In genomic region chr2:126436411-126436810, GRCh38 we compare ENCODE assay signal across 25 cellular contexts.
"Had no signal": no experiment of that assay in that cellular context is flagged by ENCODE, and none has a peak within 500 bp of the region (broad histone marks: within the 10 kb centered on the region; RNA-seq: fewer than 3 reads in every experiment).

No MANE protein-coding gene starts in this region.

- H3K4me3 Mint-ChIP-seq: activated B cell treated with CpG ODN at 0.5 μM for 24 hours; activated CD8-positive, alpha-beta T cell treated with anti-CD3 and anti-CD28 coated beads for 36 hours; activated naive CD4-positive, alpha-beta T cell treated with anti-CD3 and anti-CD28 coated beads, Interleukin-2, amount 10 ng/mL, durations not matched to agents 7 days and 5 days; activated naive CD8-positive, alpha-beta T cell; activated T-helper 1 cell treated with anti-CD3 and anti-CD28 coated beads, Interleukin-12 subunit alpha, Interleukin-12 subunit beta, Interleukin-2, Interleukin-4 antibody, amounts not matched to agents 30 ng/mL and 10 ng/mL and 1 ng/mL, durations not matched to agents 14 hours and 24 hours and 36 hours; endodermal cell; T-helper 17 cell; T-helper 2 cell treated with Interferon-gamma antibody and Interleukin-4, amounts not matched to agents 5 μg/mL and 100 μg/mL, for 36 hours had no signal

- H3K4me1 Mint-ChIP-seq: activated B cell treated with CpG ODN at 0.5 μM for 24 hours; activated naive CD4-positive, alpha-beta T cell treated with anti-CD3 and anti-CD28 coated beads, Interleukin-2, amount 10 ng/mL, durations not matched to agents 7 days and 5 days; T-helper 17 cell had no signal

- H3K9me3 Mint-ChIP-seq: activated B cell treated with CpG ODN at 0.5 μM for 24 hours; activated CD8-positive, alpha-beta T cell treated with anti-CD3 and anti-CD28 coated beads for 36 hours; activated naive CD4-positive, alpha-beta T cell treated with anti-CD3 and anti-CD28 coated beads, Interleukin-2, amount 10 ng/mL, durations not matched to agents 7 days and 5 days; activated T-helper 1 cell treated with anti-CD3 and anti-CD28 coated beads, Interleukin-12 subunit alpha, Interleukin-12 subunit beta, Interleukin-2, Interleukin-4 antibody, amounts not matched to agents 30 ng/mL and 10 ng/mL and 1 ng/mL, durations not matched to agents 14 hours and 24 hours and 36 hours; endodermal cell; T-helper 2 cell treated with Interferon-gamma antibody and Interleukin-4, amounts not matched to agents 5 μg/mL and 100 μg/mL, for 36 hours had no signal

- H3K27ac ChIP-seq: body of pancreas, WERI-Rb-1 had no signal

- ATAC-seq: activated CD4-positive, CD25-positive, alpha-beta regulatory T cell treated with anti-CD3 and anti-CD28 coated beads, Interleukin-2, amount 50 U/mL, for 24 hours; activated CD8-positive, alpha-beta T cell treated with anti-CD3 and anti-CD28 coated beads for 36 hours; body of pancreas; esophagus mucosa; T-helper 17 cell had no signal

- H3K27me3 Mint-ChIP-seq: activated naive CD4-positive, alpha-beta T cell treated with anti-CD3 and anti-CD28 coated beads, Interleukin-2, amount 10 ng/mL, durations not matched to agents 7 days and 5 days had no signal

- DNase-seq: activated B cell treated with CpG ODN at 0.5 μM for 24 hours; activated CD4-positive, alpha-beta T cell treated with anti-CD3 and anti-CD28 coated beads for 48 hours; activated CD4-positive, alpha-beta T cell treated with anti-CD3 and anti-CD28 coated beads, Interleukin-2, amount 50 U/mL, for 1 hour; activated CD4-positive, alpha-beta T cell treated with anti-CD3 and anti-CD28 coated beads, Interleukin-2, amount 50 U/mL, for 48 hours; activated CD8-positive, alpha-beta memory T cell treated with anti-CD3 and anti-CD28 coated beads for 24 hours; activated CD8-positive, alpha-beta T cell treated with anti-CD3 and anti-CD28 coated beads for 36 hours; activated gamma-delta T cell; activated naive CD4-positive, alpha-beta T cell; activated naive CD4-positive, alpha-beta T cell treated with anti-CD3 and anti-CD28 coated beads, Interleukin-2, amount 10 ng/mL, durations not matched to agents 7 days and 5 days; activated T-cell treated with anti-CD3 and anti-CD28 coated beads, Interleukin-2, amount 50 U/mL, for 48 hours; amniotic stem cell; aorta; body of pancreas; effector memory CD4-positive, alpha-beta T cell; endodermal cell; foreskin fibroblast; T-helper 1 cell; T-helper 17 cell; T1000; WERI-Rb-1 had no signal

- H3K36me3 Mint-ChIP-seq: activated naive CD4-positive, alpha-beta T cell treated with anti-CD3 and anti-CD28 coated beads, Interleukin-2, amount 10 ng/mL, durations not matched to agents 7 days and 5 days; activated naive CD8-positive, alpha-beta T cell had no signal
